In the genomic region with DNA sequence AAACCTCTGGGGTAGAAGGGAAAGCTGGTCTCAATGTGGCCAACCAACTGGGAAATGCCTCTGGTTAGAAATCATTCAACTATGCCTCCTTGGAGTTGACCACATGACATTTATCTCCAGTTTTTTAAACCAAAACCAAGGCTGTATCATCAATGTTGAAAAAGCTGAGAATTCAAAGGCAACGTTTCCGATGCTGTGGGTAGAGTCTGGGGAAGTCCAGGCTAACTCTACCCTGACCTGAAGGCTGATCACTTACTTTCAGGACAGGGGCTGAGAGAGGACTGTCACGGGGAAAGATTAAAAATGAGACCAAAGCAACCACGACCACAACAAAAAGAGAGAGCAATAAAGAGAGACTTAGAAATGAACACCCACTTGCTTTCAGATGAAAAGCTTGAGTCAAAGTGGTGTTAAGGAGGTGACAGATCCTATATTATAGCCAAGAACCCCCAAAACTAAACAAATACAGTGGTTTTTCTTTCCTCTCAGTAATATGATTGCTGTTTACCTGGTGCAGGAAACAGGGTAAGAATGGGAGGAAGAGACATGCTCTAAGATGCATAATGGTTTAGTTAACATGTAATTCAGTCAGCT, we compare ENCODE assay signal across 8 cellular contexts.
DNase-seq lines count a peak whose midpoint lies in the region; ATAC-seq and TF ChIP-seq lines count a peak whose summit lies in the region.

No MANE protein-coding gene starts in this region.

- no peaks in the 10 kb centered on the region for H3K79me2 ChIP-seq in hepatocyte

- no peaks in the 10 kb centered on the region for H3K4me1 ChIP-seq in hepatocyte (ENCODE audit: insufficient read depth)

- no peaks in the 10 kb centered on the region for H4K20me1 ChIP-seq in hepatocyte (ENCODE audit: insufficient read depth, poor library complexity, severe bottlenecking)

- no peak for TF ChIP-seq CTCF in hepatocyte (IDR thresholded peaks at IDR 0.05; ENCODE audit: poor library complexity)

- no peaks in the 10 kb centered on the region for H3K36me3 ChIP-seq in hepatocyte (replicated peaks; ENCODE audit: insufficient read depth, low read depth)

- H3K4me3 ChIP-seq in hepatocyte, result no peak overlapping the region

- H3K9me2 ChIP-seq in hepatocyte (replicated peaks; ENCODE audit: insufficient read depth), result no peaks in the 10 kb centered on the region

- DNase-seq in stimulated activated CD4-positive, alpha-beta T cell treated with anti-CD3 and anti-CD28 coated beads, Interleukin-15, amount 100 ng/mL, for 48 hours (ENCODE audit: low read depth in 2 of 2), result peak; percentile 25 to 30
- DNase-seq in stimulated activated CD4-positive, alpha-beta T cell treated with anti-CD3 and anti-CD28 coated beads, Interleukin-12 subunit alpha, Interleukin-12 subunit beta, amount 100 ng/mL, for 4 hours, result no peak
- DNase-seq in activated CD4-positive, alpha-beta T cell treated with anti-CD3 and anti-CD28 coated beads, Interleukin-2, amount 50 U/mL, for 48 hours, result peak; percentile 45 to 63
- DNase-seq in superior temporal gyrus (ENCODE audit: extremely low spot score), result no peak
- DNase-seq in cerebellar cortex (ENCODE audit: low spot score), result no peak
- no peak for DNase-seq in ACHN
- no peak for DNase-seq in hepatocyte (ENCODE audit: low spot score)

- in situ Hi-C loops in ACHN (cut with HindIII; ENCODE audit: low pct_ligation_motif_present, low pct_unique_long_range_greater_than_20kb, low sequenced_read_pairs), result no loop called here

- no peak overlapping the region for H2AFZ ChIP-seq in hepatocyte

- ATAC-seq in HG02852 (IDR thresholded peaks at IDR 0.05; ENCODE audit: unreplicated experiment), result peak; percentile 96

- no peaks in the 10 kb centered on the region for H3K9me3 ChIP-seq in hepatocyte (ENCODE audit: low read depth)

- 84% methylated on average over 4 of the region's 4 CpGs for whole genome bisulfite sequencing in hepatocyte (ENCODE audit: low lambda C conversion rate, missing lambda C conversion rate)

- H3K27ac ChIP-seq in hepatocyte, result no peak overlapping the region

- H3K27me3 ChIP-seq in hepatocyte, result no peaks in the 10 kb centered on the region

- H3K4me2 ChIP-seq in hepatocyte, result no peak overlapping the region

Comparison
In these comparisons a context has a peak if more than half of its experiments do, and no peak if none do; other contexts are left out.
1. DNase-seq: peak in stimulated activated CD4-positive, alpha-beta T cell treated with anti-CD3 and anti-CD28 coated beads, Interleukin-15, amount 100 ng/mL, for 48 hours (2 of 2) and activated CD4-positive, alpha-beta T cell treated with anti-CD3 and anti-CD28 coated beads, Interleukin-2, amount 50 U/mL, for 48 hours (2 of 2); none in stimulated activated CD4-positive, alpha-beta T cell treated with anti-CD3 and anti-CD28 coated beads, Interleukin-12 subunit alpha, Interleukin-12 subunit beta, amount 100 ng/mL, for 4 hours (single experiment), superior temporal gyrus (single experiment), cerebellar cortex (single experiment), ACHN (single experiment) and hepatocyte (single experiment).